15 cellular contexts compared by ENCODE assay signal in the genomic region with DNA sequence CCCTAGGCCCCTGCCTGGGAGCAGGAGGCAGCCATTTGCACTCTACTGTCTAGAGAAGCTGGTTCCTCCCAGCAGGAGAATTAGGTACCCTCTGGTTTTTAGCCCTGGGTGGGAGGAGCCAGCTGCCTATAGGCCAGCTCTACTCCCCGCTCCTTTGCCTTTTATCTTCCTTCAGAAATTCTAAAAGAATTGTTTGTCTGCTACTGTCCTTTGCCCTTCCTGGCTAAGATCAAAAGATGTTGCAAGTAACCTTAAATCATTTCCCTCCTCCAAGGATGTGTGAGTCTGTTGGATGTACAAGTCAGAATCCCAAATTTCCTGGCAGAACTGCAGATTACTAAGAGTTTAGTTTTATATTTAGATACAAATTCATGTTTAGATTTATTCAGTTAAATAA. TPM values are rescaled to one million over a fixed set of nuclear protein-coding genes. Genes with fewer than 3 reads are reported as not detected.
DNase-seq lines count a peak whose midpoint lies in the region; ATAC-seq, FAIRE-seq and TF ChIP-seq lines count a peak whose summit lies in the region.
"Had no signal": no experiment of that assay in that cellular context is flagged by ENCODE, and none has a peak within 500 bp of the region (broad histone marks: within the 10 kb centered on the region; RNA-seq: fewer than 3 reads in every experiment).

No MANE protein-coding gene starts in this region.

- intact Hi-C loops in HepG2 (cut with micrococcal nuclease; ENCODE audit: unreplicated experiment) (no loop called here), right lobe of liver (cut with DNase I) (loop anchor here (5.0 to 10.0 kb wide), 2 partner anchors 60 to 123 kb away; no protein-coding TSS in a partner anchor), lower lobe of right lung (cut with DNase I) (loop anchor here (10.0 kb wide), 1 partner anchor 63 kb away; no protein-coding TSS in a partner anchor)

- TF ChIP-seq CTCF in HepG2 (CRISPR knock-in tag; IDR thresholded peaks at IDR 0.05) (no peak), right lobe of liver (IDR thresholded peaks at IDR 0.05) (no peak), lower lobe of right lung (IDR thresholded peaks at IDR 0.05) (no peak)

- H3K36me3 Mint-ChIP-seq in natural killer cell treated with Interleukin-12 subunit alpha and Interleukin-12 subunit beta and Interleukin-15 and Interleukin-18, amount 100 ng/mL, for 72 hours: peaks cover 6% of the 10 kb centered on the region

- no peak for TF ChIP-seq RAD21 in HepG2 (CRISPR knock-in tag; IDR thresholded peaks at IDR 0.05)

- no peak overlapping the region for H2AFZ ChIP-seq in HepG2 (ENCODE audit: low read length)

- FAIRE-seq in HepG2 (lab: Jason Lieb, UNC): peak; percentile 36
- FAIRE-seq: colon had no signal

- no peak overlapping the region for H3K9ac ChIP-seq in HepG2 (ENCODE audit: insufficient read depth, low read depth, low read length)

- peaks cover 32% of the 10 kb centered on the region for H3K79me2 ChIP-seq in HepG2 (ENCODE audit: insufficient read depth, low read length)

- H3K27me3 ChIP-seq in HepG2 (ENCODE audit: control insufficient read depth in 1 of 2, insufficient read depth in 2 of 2, low read length in 2 of 2): no peaks in the 10 kb centered on the region
- no peaks in the 10 kb centered on the region for H3K27me3 ChIP-seq in right lobe of liver
- H3K27me3 ChIP-seq in lower lobe of right lung (ENCODE audit: low read depth): no peaks in the 10 kb centered on the region
- H3K27me3 ChIP-seq: adrenal gland had no signal

- in situ Hi-C loops in HepG2 (cut with HindIII; ENCODE audit: extremely low pct_ligation_motif_present, low pct_unique_long_range_greater_than_20kb): loop anchor here (5.0 to 25.0 kb wide), 2 partner anchors 120 to 245 kb away; no protein-coding TSS in a partner anchor

- TF ChIP-seq POLR2A in HepG2 (IDR thresholded peaks at IDR 0.05; ENCODE audit: insufficient read depth in 1 of 2, low read depth in 2 of 2, low read length in 2 of 2) (no peak), right lobe of liver (IDR thresholded peaks at IDR 0.05) (no peak)

- H3K27ac ChIP-seq in HepG2 (ENCODE audit: extremely low read length, insufficient read depth, low read length): no peak overlapping the region
- H3K27ac ChIP-seq in right lobe of liver: no peak overlapping the region
- H3K27ac ChIP-seq in angular gyrus (ENCODE audit: low read depth, low read length): peak overlapping the region; percentile 9
- peak overlapping the region; percentile 74 for H3K27ac ChIP-seq in lower lobe of right lung

- no TSS peak for BruUV-seq in HepG2 (replicated peaks; lab: Mats Ljungman, UMichigan)

- H3K4me3 Mint-ChIP-seq in natural killer cell treated with Interleukin-12 subunit alpha and Interleukin-12 subunit beta and Interleukin-15 and Interleukin-18, amount 100 ng/mL, for 72 hours: no peak overlapping the region
- H3K4me3 Mint-ChIP-seq: H9 had no signal

- H3K9me3 ChIP-seq in HepG2 (ENCODE audit: low read length): no peaks in the 10 kb centered on the region
- H3K9me3 ChIP-seq in right lobe of liver: no peaks in the 10 kb centered on the region
- H3K9me3 ChIP-seq in lower lobe of right lung: no peaks in the 10 kb centered on the region
- H3K9me3 ChIP-seq: adrenal gland had no signal

- POLR2A ChIA-PET in HepG2 (lab: Yijun Ruan, JAX): interaction anchor here (0.8 to 1.4 kb wide), 2 partner anchors 16 to 63 kb away, joined by 3 read pairs; no protein-coding TSS in a partner anchor

- H3K36me3 ChIP-seq in HepG2 (replicated peaks in 1 of 2; ENCODE audit: control insufficient read depth in 1 of 2, insufficient read depth in 2 of 2, low read length in 2 of 2): peaks cover 23 to 47% of the 10 kb centered on the region in 2 experiments
- H3K36me3 ChIP-seq in right lobe of liver: peaks cover 0 to 38% (median 6%) of the 10 kb centered on the region in 4 donors
- H3K36me3 ChIP-seq in lower lobe of right lung: peaks cover 72% of the 10 kb centered on the region

- ATAC-seq in HepG2 (no peak), right lobe of liver (no peak), lower lobe of right lung (no peak)
- ATAC-seq in natural killer cell treated with Interleukin-12 subunit alpha and Interleukin-12 subunit beta and Interleukin-15 and Interleukin-18, amount 100 ng/mL, for 72 hours: no peak

- no peaks in the 10 kb centered on the region for H3K9me3 Mint-ChIP-seq in natural killer cell treated with Interleukin-12 subunit alpha and Interleukin-12 subunit beta and Interleukin-15 and Interleukin-18, amount 100 ng/mL, for 72 hours
- H3K9me3 Mint-ChIP-seq: H9 had no signal

- WGBS in HepG2 (ENCODE audit: low lambda C conversion rate): 71% methylated on average over 1 of the region's 1 CpG
- WGBS in right lobe of liver (ENCODE audit: insufficient coverage, low coverage, low lambda C conversion rate, missing lambda C conversion rate): 40% methylated on average over 1 of the region's 1 CpG

- peaks cover 53 to 60% of the 10 kb centered on the region in 2 donors for H3K4me1 Mint-ChIP-seq in natural killer cell treated with Interleukin-12 subunit alpha and Interleukin-12 subunit beta and Interleukin-15 and Interleukin-18, amount 100 ng/mL, for 72 hours (ENCODE audit: low read depth in 2 of 2)

- CTCF ChIA-PET in HepG2 (lab: Yijun Ruan, JAX; ENCODE audit: low intra/inter-chr PET ratio, low total read pairs): interaction anchor here (0.9 kb wide), 1 partner anchor 63 kb away, joined by 3 read pairs; no protein-coding TSS in a partner anchor

- DNase-seq in HepG2 (ENCODE audit: low spot score) (no peak), right lobe of liver (no peak), lower lobe of right lung (no peak), NCI-H1417 (lab: John Stamatoyannopoulos, UW) (no peak), NCI-H82 (lab: John Stamatoyannopoulos, UW) (no peak)
- no peak for DNase-seq in natural killer cell treated with Interleukin-12 subunit alpha and Interleukin-12 subunit beta and Interleukin-15 and Interleukin-18, amount 100 ng/mL, for 72 hours (ENCODE audit: low spot score)
- no peak for DNase-seq in stimulated activated CD8-positive, alpha-beta memory T cell treated with anti-CD3 and anti-CD28 coated beads, Interleukin-4, amount 100 ng/mL, for 48 hours
- DNase-seq: activated CD8-positive, alpha-beta memory T cell treated with anti-CD3 and anti-CD28 coated beads, Interleukin-2, amount 50 U/mL, for 48 hours; DMS79; H9; NCI-H1092 treated with DMSO at 0.1 percent for 48 hours; NCI-H2171 treated with DMSO at 0.1 percent for 48 hours had no signal

- H3K4me1 ChIP-seq in HepG2 (ENCODE audit: insufficient read depth, low read length): peaks cover 52% of the 10 kb centered on the region
- peaks cover 0 to 34% (median 9%) of the 10 kb centered on the region in 4 donors for H3K4me1 ChIP-seq in right lobe of liver
- peaks cover 87% of the 10 kb centered on the region for H3K4me1 ChIP-seq in lower lobe of right lung

- no peaks in the 10 kb centered on the region for H3K27me3 Mint-ChIP-seq in natural killer cell treated with Interleukin-12 subunit alpha and Interleukin-12 subunit beta and Interleukin-15 and Interleukin-18, amount 100 ng/mL, for 72 hours

- no peak overlapping the region for H3K27ac Mint-ChIP-seq in natural killer cell treated with Interleukin-12 subunit alpha and Interleukin-12 subunit beta and Interleukin-15 and Interleukin-18, amount 100 ng/mL, for 72 hours
- H3K27ac Mint-ChIP-seq: H9 had no signal

- H3K4me3 ChIP-seq in HepG2 (replicated peaks in 1 of 3; ENCODE audit: insufficient read depth in 1 of 3, low read depth in 2 of 3, low read length in 3 of 3): no peak overlapping the region
- H3K4me3 ChIP-seq in right lobe of liver: no peak overlapping the region
- H3K4me3 ChIP-seq in lower lobe of right lung: no peak overlapping the region
- H3K4me3 ChIP-seq: adrenal gland had no signal

- H4K20me1 ChIP-seq in HepG2 (ENCODE audit: insufficient read depth, low read length): peaks cover 10% of the 10 kb centered on the region; the same call in 1 of the 2 replicates

- TF ChIP-seq EP300 in HepG2 (IDR thresholded peaks at IDR 0.05; ENCODE audit: low read depth in 2 of 2, low read length in 2 of 2) (no peak), HepG2 (CRISPR knock-in tag; IDR thresholded peaks at IDR 0.05; ENCODE audit: borderline replicate concordance) (no peak)

- H3K4me2 ChIP-seq in HepG2 (ENCODE audit: low read depth, low read length): no peak overlapping the region

RNA-seq across cellular contexts. Expression of a gene that starts 30.2 kb away (rescaled TPM):
- total RNA-seq in HepG2 (2016; rRNA removed; fragmentation: Illumina TruSeq; extraction: Trizol) (not detected in 2 replicates), right lobe of liver (not detected), lower lobe of right lung (1.4 TPM)
- total RNA-seq in HepG2 (2016; cell fraction: cytosol; rRNA removed; fragmentation: Illumina TruSeq; extraction: Trizol; ENCODE audit: low read depth): 0.09 TPM in 1 of 2 replicates, not detected in the other
- not detected in 2 replicates for total RNA-seq in HepG2 (2016; cell fraction: insoluble cytoplasmic fraction; rRNA removed; fragmentation: Illumina TruSeq; extraction: Trizol)
- total RNA-seq in HepG2 (2016; cell fraction: membrane; rRNA removed; fragmentation: Illumina TruSeq; extraction: Trizol): not detected in 2 replicates
- total RNA-seq in HepG2 (2016; cell fraction: nucleus; rRNA removed; fragmentation: Illumina TruSeq; extraction: Trizol): 0.09 TPM in 1 of 2 replicates, not detected in the other
- polyA plus RNA-seq in HepG2 (2011; rRNA removed): not detected in 2 replicates
- not detected in 2 replicates for polyA plus RNA-seq in HepG2 (2011; cell fraction: cytosol; rRNA removed)
- polyA plus RNA-seq in HepG2 (2011; cell fraction: nucleus; rRNA removed): 0.03 TPM in 1 of 2 replicates, not detected in the other
- polyA plus RNA-seq in HepG2 (2012): not detected in 2 replicates
- not detected in 2 replicates for polyA plus RNA-seq in HepG2 (2016; cell fraction: cytosol; fragmentation: Illumina TruSeq; extraction: Trizol; ENCODE audit: low read depth)
- not detected in 2 replicates for polyA plus RNA-seq in HepG2 (2016; cell fraction: insoluble cytoplasmic fraction; fragmentation: Illumina TruSeq; extraction: Trizol; ENCODE audit: low read depth)
- not detected in 2 replicates for polyA plus RNA-seq in HepG2 (2016; cell fraction: membrane; fragmentation: Illumina TruSeq; extraction: Trizol; ENCODE audit: low read depth)
- not detected in 2 replicates for polyA plus RNA-seq in HepG2 (2016; cell fraction: nucleus; fragmentation: Illumina TruSeq; extraction: Trizol; ENCODE audit: insufficient read depth, low read depth)
- 0.04 and 0.12 TPM in 2 replicates for polyA minus RNA-seq in HepG2 (2011; rRNA and poly(A)+ RNA removed; ENCODE audit: low replicate concordance)
- not detected in 2 replicates for polyA minus RNA-seq in HepG2 (2011; cell fraction: cytosol; rRNA and poly(A)+ RNA removed)
- not detected in 2 replicates for polyA minus RNA-seq in HepG2 (2011; cell fraction: nucleus; rRNA and poly(A)+ RNA removed)
- under 1 TPM; 0.25 to 0.40 TPM for total RNA-seq in natural killer cell treated with Interleukin-12 subunit alpha and Interleukin-12 subunit beta and Interleukin-15 and Interleukin-18, amount 100 ng/mL, for 72 hours

RNA-seq across cellular contexts. Expression of a gene that starts 53.4 kb away (rescaled TPM):
- total RNA-seq in HepG2 (2016; rRNA removed; fragmentation: Illumina TruSeq; extraction: Trizol) (17.4 and 24.1 TPM in 2 replicates), right lobe of liver (10 to 100 TPM; 22.1 to 39.0 (median 28.4) TPM), lower lobe of right lung (169 TPM)
- 5.0 and 6.4 TPM in 2 replicates for total RNA-seq in HepG2 (2016; cell fraction: cytosol; rRNA removed; fragmentation: Illumina TruSeq; extraction: Trizol; ENCODE audit: low read depth)
- total RNA-seq in HepG2 (2016; cell fraction: insoluble cytoplasmic fraction; rRNA removed; fragmentation: Illumina TruSeq; extraction: Trizol): 16.0 and 24.8 TPM in 2 replicates
- total RNA-seq in HepG2 (2016; cell fraction: membrane; rRNA removed; fragmentation: Illumina TruSeq; extraction: Trizol): 15.7 and 18.1 TPM in 2 replicates
- total RNA-seq in HepG2 (2016; cell fraction: nucleus; rRNA removed; fragmentation: Illumina TruSeq; extraction: Trizol): 28.9 and 38.5 TPM in 2 replicates
- 73.8 and 80.6 TPM in 2 replicates for polyA plus RNA-seq in HepG2 (2011; rRNA removed)
- polyA plus RNA-seq in HepG2 (2011; cell fraction: cytosol; rRNA removed): 66.9 and 68.7 TPM in 2 replicates
- 64.3 and 75.0 TPM in 2 replicates for polyA plus RNA-seq in HepG2 (2011; cell fraction: nucleus; rRNA removed)
- 36.4 and 39.6 TPM in 2 replicates for polyA plus RNA-seq in HepG2 (2012)
- polyA plus RNA-seq in HepG2 (2016; cell fraction: cytosol; fragmentation: Illumina TruSeq; extraction: Trizol; ENCODE audit: low read depth): 6.7 and 7.8 TPM in 2 replicates
- polyA plus RNA-seq in HepG2 (2016; cell fraction: insoluble cytoplasmic fraction; fragmentation: Illumina TruSeq; extraction: Trizol; ENCODE audit: low read depth): 19.6 and 25.9 TPM in 2 replicates
- 15.4 and 16.2 TPM in 2 replicates for polyA plus RNA-seq in HepG2 (2016; cell fraction: membrane; fragmentation: Illumina TruSeq; extraction: Trizol; ENCODE audit: low read depth)
- polyA plus RNA-seq in HepG2 (2016; cell fraction: nucleus; fragmentation: Illumina TruSeq; extraction: Trizol; ENCODE audit: insufficient read depth, low read depth): 59.1 and 62.2 TPM in 2 replicates
- 22.0 and 139 TPM in 2 replicates for polyA minus RNA-seq in HepG2 (2011; rRNA and poly(A)+ RNA removed; ENCODE audit: low replicate concordance)
- polyA minus RNA-seq in HepG2 (2011; cell fraction: cytosol; rRNA and poly(A)+ RNA removed): 48.1 and 54.0 TPM in 2 replicates
- polyA minus RNA-seq in HepG2 (2011; cell fraction: nucleus; rRNA and poly(A)+ RNA removed): 39.9 and 48.0 TPM in 2 replicates
- 10 to 100 TPM; 56.5 to 76.6 TPM for total RNA-seq in natural killer cell treated with Interleukin-12 subunit alpha and Interleukin-12 subunit beta and Interleukin-15 and Interleukin-18, amount 100 ng/mL, for 72 hours

Comparison
In these comparisons a context has a peak if more than half of its experiments do, and no peak if none do; other contexts are left out.
1. H3K27ac ChIP-seq: peak in angular gyrus (single experiment) and lower lobe of right lung (single experiment); none in HepG2 (single experiment) and right lobe of liver (0 of 3).